Comparison of ENCODE assay signal across 9 cellular contexts in genomic region chr4:74230902-74231499, GRCh38.
DNase-seq lines count a peak whose midpoint lies in the region; ATAC-seq and TF ChIP-seq lines count a peak whose summit lies in the region.
"Had no signal": no experiment of that assay in that cellular context is flagged by ENCODE, and none has a peak within 500 bp of the region (broad histone marks: within the 10 kb centered on the region; RNA-seq: fewer than 3 reads in every experiment).

No MANE protein-coding gene starts in this region.

- H3K9me3 ChIP-seq in naive thymus-derived CD4-positive, alpha-beta T cell (ENCODE audit: control insufficient read depth in 2 of 3, low read length in 3 of 3) = no peaks in the 10 kb centered on the region
- H3K9me3 ChIP-seq in ovary = no peaks in the 10 kb centered on the region

- no peak overlapping the region for H3K27ac ChIP-seq in naive thymus-derived CD4-positive, alpha-beta T cell (ENCODE audit: low read depth, low read length)
- H3K27ac ChIP-seq in ovary = no peak overlapping the region

- POLR2A ChIA-PET in naive thymus-derived CD4-positive, alpha-beta T cell (lab: Charles Lee) = no interaction called here

- TF ChIP-seq CTCF in ovary (IDR thresholded peaks at IDR 0.05) = no peak

- CTCF ChIA-PET in naive thymus-derived CD4-positive, alpha-beta T cell (lab: Charles Lee) = interaction anchor here (0.9 to 1.1 kb wide), 2 partner anchors 8 to 78 kb away, joined by 3 read pairs; no protein-coding TSS in a partner anchor

- no peaks in the 10 kb centered on the region for H3K36me3 ChIP-seq in naive thymus-derived CD4-positive, alpha-beta T cell (ENCODE audit: control insufficient read depth in 2 of 3, insufficient read depth in 3 of 3, low read length in 3 of 3)
- no peaks in the 10 kb centered on the region for H3K36me3 ChIP-seq in ovary

- no peaks in the 10 kb centered on the region for H3K4me1 ChIP-seq in naive thymus-derived CD4-positive, alpha-beta T cell (ENCODE audit: control insufficient read depth in 2 of 2, insufficient read depth in 2 of 2, low read length in 2 of 2)
- no peaks in the 10 kb centered on the region for H3K4me1 ChIP-seq in ovary (ENCODE audit: insufficient read depth)

- 76 to 85% (median 81%) methylated on average over 7 of the region's 7 CpGs for WGBS in ovary, 3 donors

- DNase-seq in amniotic epithelial cell (ENCODE audit: low read depth) (peak; percentile 52), DMS153 treated with DMSO at 0.1 percent for 48 hours (lab: John Stamatoyannopoulos, UW; ENCODE audit: unreplicated experiment) (no peak), putamen (ENCODE audit: low spot score) (no peak), ovary (no peak)
- DNase-seq in naive thymus-derived CD4-positive, alpha-beta T cell = no peak

- intact Hi-C loops in naive thymus-derived CD4-positive, alpha-beta T cell (cut with micrococcal nuclease) = no loop called here
- intact Hi-C loops in ovary (cut with DNase I) = no loop called here

- no peak for TF ChIP-seq POLR2A in ovary (IDR thresholded peaks at IDR 0.05)

- no peak overlapping the region for H3K27ac Mint-ChIP-seq in naive thymus-derived CD4-positive, alpha-beta T cell

- peak; percentile 53 for ATAC-seq in GM18870 (IDR thresholded peaks at IDR 0.05; ENCODE audit: unreplicated experiment)
- peak; percentile 48 for ATAC-seq in HG03460 (IDR thresholded peaks at IDR 0.05; ENCODE audit: unreplicated experiment)
- peak; percentile 86 for ATAC-seq in naive thymus-derived CD4-positive, alpha-beta T cell
- ATAC-seq in GM21360 (IDR thresholded peaks at IDR 0.05; ENCODE audit: unreplicated experiment) = no peak
- ATAC-seq: Panc1 had no signal

- no peak for TF ChIP-seq EP300 in ovary (IDR thresholded peaks at IDR 0.05)

- H3K4me1 Mint-ChIP-seq in naive thymus-derived CD4-positive, alpha-beta T cell = peaks cover 4 to 14% (median 6%) of the 10 kb centered on the region in 7 donors

- peaks cover 0 to 4% (median 2%) of the 10 kb centered on the region in 5 donors for H3K36me3 Mint-ChIP-seq in naive thymus-derived CD4-positive, alpha-beta T cell

- H3K9me3 Mint-ChIP-seq in naive thymus-derived CD4-positive, alpha-beta T cell = peaks cover 0 to 2% (median 0%) of the 10 kb centered on the region in 11 donors

- H3K4me3 ChIP-seq in naive thymus-derived CD4-positive, alpha-beta T cell (ENCODE audit: low read length) = no peak overlapping the region
- H3K4me3 ChIP-seq in ovary = no peak overlapping the region

- no peak overlapping the region for H3K4me3 Mint-ChIP-seq in naive thymus-derived CD4-positive, alpha-beta T cell

- no peaks in the 10 kb centered on the region for H3K27me3 ChIP-seq in naive thymus-derived CD4-positive, alpha-beta T cell (ENCODE audit: control insufficient read depth in 2 of 2, insufficient read depth in 2 of 2, low read length in 2 of 2)
- no peaks in the 10 kb centered on the region for H3K27me3 ChIP-seq in ovary

- H3K27me3 Mint-ChIP-seq in naive thymus-derived CD4-positive, alpha-beta T cell = no peaks in the 10 kb centered on the region
